1 cellular context compared by ENCODE assay signal in the genomic region with DNA sequence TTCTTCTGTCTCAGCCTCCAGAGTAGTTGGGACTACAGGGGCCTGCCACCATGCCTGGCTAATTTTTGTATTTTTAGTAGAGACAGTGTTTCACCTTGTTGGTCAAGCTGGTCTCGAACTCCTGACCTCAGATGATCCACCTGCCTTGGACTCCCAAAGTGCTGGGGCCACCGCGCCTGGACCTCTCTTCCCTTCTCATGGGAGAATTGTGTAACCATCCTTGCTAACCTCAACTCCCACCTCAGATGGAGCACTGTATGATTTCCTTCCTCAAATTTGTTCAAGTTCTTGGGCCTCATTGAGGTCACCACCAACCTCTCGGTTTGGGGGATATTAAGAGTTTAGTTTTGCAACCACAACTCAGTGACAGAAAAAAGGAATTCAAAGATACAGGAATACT.
TF ChIP-seq lines count a peak whose summit lies in the region.

No MANE protein-coding gene starts in this region.

TF ChIP-seq in HepG2, 621 proteins besides CTCF, POLR2A, EP300 and RAD21:
- no peak for TF ChIP-seq ZBTB7B (CRISPR knock-in tag; IDR thresholded peaks at IDR 0.05)
- no peak for TF ChIP-seq ZNF382 (CRISPR knock-in tag; IDR thresholded peaks at IDR 0.05; ENCODE audit: borderline replicate concordance)
